30 cellular contexts compared by ENCODE assay signal in the genomic region with DNA sequence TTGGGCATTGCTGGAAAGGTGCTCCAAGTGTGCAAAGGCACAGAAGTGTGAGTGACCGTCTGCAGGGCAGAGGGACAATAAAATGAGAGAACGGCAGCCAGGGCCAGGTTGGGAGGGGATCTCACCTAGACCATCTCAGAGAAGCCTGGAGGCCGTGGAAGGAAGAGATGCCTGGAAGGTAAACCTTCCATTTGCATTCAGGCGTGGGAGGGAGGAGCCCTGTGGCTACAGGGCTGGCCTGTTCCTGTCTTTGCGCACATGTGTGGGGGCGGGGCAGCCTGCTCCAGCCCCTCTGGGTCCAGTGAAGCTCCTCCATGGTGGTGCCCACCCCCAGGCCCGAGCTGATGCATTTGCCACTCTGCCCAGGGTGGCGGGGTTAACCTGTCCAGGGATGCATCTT.
"Had no signal": no experiment of that assay in that cellular context is flagged by ENCODE, and none has a peak within 500 bp of the region (broad histone marks: within the 10 kb centered on the region; RNA-seq: fewer than 3 reads in every experiment).

No MANE protein-coding gene starts in this region.

- H3K27me3 ChIP-seq: brain microvascular endothelial cell had no signal

- H3K9me3 Mint-ChIP-seq: activated B cell treated with CpG ODN at 0.5 μM for 24 hours; activated CD8-positive, alpha-beta T cell treated with anti-CD3 and anti-CD28 coated beads for 36 hours; activated T-cell treated with anti-CD3 and anti-CD28 coated beads, Interleukin-2, amount 50 U/mL, for 4 hours; activated T-helper 17 cell treated with anti-CD3 and anti-CD28 coated beads, Interleukin-2, amount 50 U/mL, for 72 hours; central memory CD8-positive, alpha-beta T cell; dendritic cell treated with granulocyte-macrophage colony-stimulating factor and Interleukin-4, amounts not matched to agents 40 ng/mL and 50 ng/mL, for 4 days; endodermal cell; T-cell; T-helper 1 cell treated with Interleukin-12 subunit alpha and Interleukin-12 subunit beta and Interleukin-4 antibody, amounts not matched to agents 30 μg/mL and 1 μg/mL, for 36 hours had no signal

- FAIRE-seq: astrocyte, bronchial epithelial cell, frontal cortex had no signal

- DNase-seq: activated B cell treated with CpG ODN at 0.5 μM for 24 hours; activated CD4-positive, alpha-beta T cell treated with anti-CD3 and anti-CD28 coated beads for 48 hours; activated CD4-positive, alpha-beta T cell treated with anti-CD3 and anti-CD28 coated beads, Interleukin-2, amount 50 U/mL, for 1 hour; activated CD4-positive, alpha-beta T cell treated with anti-CD3 and anti-CD28 coated beads, Interleukin-2, amount 50 U/mL, for 48 hours; activated CD8-positive, alpha-beta memory T cell treated with anti-CD3 and anti-CD28 coated beads for 24 hours; activated CD8-positive, alpha-beta T cell treated with anti-CD3 and anti-CD28 coated beads for 36 hours; activated effector memory CD4-positive, alpha-beta T cell treated with Interleukin-2 at 50 U/mL for 16 hours; activated gamma-delta T cell treated with Interleukin-2 at 50 U/mL for 16 hours; activated naive CD4-positive, alpha-beta T cell treated with anti-CD3 and anti-CD28 coated beads, Interleukin-2, amount 50 U/mL, for 16 hours; activated naive CD4-positive, alpha-beta T cell treated with Interleukin-2 at 50 U/mL for 16 hours; activated T-cell treated with anti-CD3 and anti-CD28 coated beads, Interleukin-2, amount 50 U/mL, for 4 hours; amniotic stem cell; anterior cingulate cortex; brain microvascular endothelial cell; dorsolateral prefrontal cortex; effector memory CD4-positive, alpha-beta T cell; endodermal cell; foreskin fibroblast; T-cell; T-helper 9 cell; WERI-Rb-1 had no signal

- H3K4me1 Mint-ChIP-seq: activated B cell treated with CpG ODN at 0.5 μM for 24 hours; activated T-helper 17 cell treated with anti-CD3 and anti-CD28 coated beads, Interleukin-2, amount 50 U/mL, for 72 hours; central memory CD8-positive, alpha-beta T cell; endodermal cell; T-cell had no signal

- H3K36me3 Mint-ChIP-seq: activated naive CD8-positive, alpha-beta T cell; T-cell had no signal

- H3K27ac Mint-ChIP-seq: activated B cell treated with CpG ODN at 0.5 μM for 24 hours; activated CD8-positive, alpha-beta T cell treated with anti-CD3 and anti-CD28 coated beads for 36 hours; activated naive CD8-positive, alpha-beta T cell; activated T-helper 17 cell treated with anti-CD3 and anti-CD28 coated beads, Interleukin-2, amount 50 U/mL, for 72 hours; dendritic cell treated with granulocyte-macrophage colony-stimulating factor and Interleukin-4, amounts not matched to agents 40 ng/mL and 50 ng/mL, for 4 days; endodermal cell; T-cell; T-helper 1 cell treated with Interleukin-12 subunit alpha and Interleukin-12 subunit beta and Interleukin-4 antibody, amounts not matched to agents 30 μg/mL and 1 μg/mL, for 36 hours had no signal

- H3K36me3 ChIP-seq: brain microvascular endothelial cell, WERI-Rb-1 had no signal

- H3K27ac ChIP-seq: brain microvascular endothelial cell, coronary artery, dorsolateral prefrontal cortex, WERI-Rb-1 had no signal

- H3K4me3 Mint-ChIP-seq: activated B cell treated with CpG ODN at 0.5 μM for 24 hours; activated CD8-positive, alpha-beta T cell treated with anti-CD3 and anti-CD28 coated beads for 36 hours; activated naive CD8-positive, alpha-beta T cell; activated T-cell treated with anti-CD3 and anti-CD28 coated beads, Interleukin-2, amount 50 U/mL, for 4 hours; activated T-helper 17 cell treated with anti-CD3 and anti-CD28 coated beads, Interleukin-2, amount 50 U/mL, for 72 hours; central memory CD8-positive, alpha-beta T cell; dendritic cell treated with granulocyte-macrophage colony-stimulating factor and Interleukin-4, amounts not matched to agents 40 ng/mL and 50 ng/mL, for 4 days; endodermal cell; T-cell; T-helper 1 cell treated with Interleukin-12 subunit alpha and Interleukin-12 subunit beta and Interleukin-4 antibody, amounts not matched to agents 30 μg/mL and 1 μg/mL, for 36 hours had no signal

- H3K27me3 Mint-ChIP-seq: activated B cell treated with CpG ODN at 0.5 μM for 24 hours; activated naive CD8-positive, alpha-beta T cell; central memory CD8-positive, alpha-beta T cell had no signal

- H3K4me3 ChIP-seq: coronary artery, dorsolateral prefrontal cortex had no signal
